Comparison of ENCODE assay signal across 8 cellular contexts in the genomic region with DNA sequence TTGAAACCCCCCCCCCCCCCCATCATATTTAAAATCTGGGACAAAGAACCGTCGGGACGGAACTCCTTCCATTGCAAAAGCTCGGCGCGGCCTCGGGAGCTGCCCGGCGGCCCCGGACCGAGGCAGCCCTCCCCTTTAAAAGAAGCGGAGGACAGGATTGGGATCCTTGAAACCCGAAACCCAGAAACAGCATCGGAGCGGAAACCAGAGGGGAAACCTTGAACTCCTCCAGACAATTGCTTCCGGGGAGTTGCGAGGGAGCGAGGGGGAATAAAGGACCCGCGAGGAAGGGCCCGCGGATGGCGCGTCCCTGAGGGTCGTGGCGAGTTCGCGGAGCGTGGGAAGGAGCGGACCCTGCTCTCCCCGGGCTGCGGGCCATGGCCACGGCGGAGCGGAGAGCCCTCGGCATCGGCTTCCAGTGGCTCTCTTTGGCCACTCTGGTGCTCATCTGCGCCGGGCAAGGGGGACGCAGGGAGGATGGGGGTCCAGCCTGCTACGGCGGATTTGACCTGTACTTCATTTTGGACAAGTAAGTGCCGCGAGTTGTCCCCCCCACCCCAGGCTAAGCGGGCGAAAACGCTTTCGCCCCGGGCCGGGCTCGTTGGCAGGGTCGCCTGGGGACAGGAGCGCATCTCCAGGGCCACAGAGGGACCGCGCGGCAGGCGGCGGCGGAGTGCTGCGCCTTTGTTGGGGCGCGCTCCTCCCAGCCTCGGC. TPM values are rescaled to one million over a fixed set of nuclear protein-coding genes. Genes with fewer than 3 reads are reported as not detected.
DNase-seq lines count a peak whose midpoint lies in the region; ATAC-seq and TF ChIP-seq lines count a peak whose summit lies in the region.

A gene (plus strand): TSS at position 57 of the 714 bp plus-strand sequence. CDS start 321 bp downstream, at position 378.

- peak within 1 kb of the TSS; percentile 69 for H2AK5ac ChIP-seq in IMR-90 (ENCODE audit: low read depth, low read length)

- H3K9me3 ChIP-seq in IMR-90 (ENCODE audit: control insufficient read depth, insufficient read depth, low read length) = no peaks in the 10 kb centered on the region
- H3K9me3 ChIP-seq in SJSA1 (replicated peaks) = no peaks in the 10 kb centered on the region
- no peaks in the 10 kb centered on the region for H3K9me3 ChIP-seq in spleen

- H3K27me3 Mint-ChIP-seq in chondrocyte (ENCODE audit: low read depth) = no peaks in the 10 kb centered on the region

- H3K27ac Mint-ChIP-seq in chondrocyte (ENCODE audit: unreplicated experiment) = peak within 1 kb of the TSS; percentile 93

- H2BK20ac ChIP-seq in IMR-90 (ENCODE audit: low read depth, low read length) = peak within 1 kb of the TSS; percentile 58; the same call in 1 of the 2 replicates

- H3K18ac ChIP-seq in IMR-90 (ENCODE audit: low read depth, low read length) = peak within 1 kb of the TSS; percentile 98

- H3K27me3 ChIP-seq in IMR-90 (ENCODE audit: control insufficient read depth, insufficient read depth, low read length) (no peaks in the 10 kb centered on the region), SJSA1 (replicated peaks) (no peaks in the 10 kb centered on the region), kidney epithelial cell (ENCODE audit: control insufficient read depth, insufficient read depth, low read length) (no peaks in the 10 kb centered on the region), spleen (replicated peaks in 1 of 7) (peaks cover 4 to 64% (median 29%) of the 10 kb centered on the region in 7 donors)

- in situ Hi-C loops in IMR-90 (cut with MboI; ENCODE audit: low sequenced_read_pairs) = loop anchor here (5.0 to 10.0 kb wide), 2 partner anchors 162 to 294 kb away; no protein-coding TSS in a partner anchor

- H4K8ac ChIP-seq in IMR-90 (ENCODE audit: low read depth in 2 of 2, low read length in 2 of 2) = peak within 1 kb of the TSS; percentile 67 to 94

- peak within 1 kb of the TSS; percentile 100 for H3K9ac ChIP-seq in IMR-90 (ENCODE audit: low read depth, low read length)

- peaks cover 3% of the 10 kb centered on the region for H3K9me3 Mint-ChIP-seq in chondrocyte (ENCODE audit: low read depth)

- H2BK120ac ChIP-seq in IMR-90 (ENCODE audit: low read depth, low read length) = peak within 1 kb of the TSS; percentile 85

- H3K4me1 Mint-ChIP-seq in chondrocyte (ENCODE audit: low read depth) = peaks cover 57% of the 10 kb centered on the region

- peak within 1 kb of the TSS; percentile 94 for H3K23ac ChIP-seq in IMR-90 (ENCODE audit: low read depth, low read length)

- H4K91ac ChIP-seq in IMR-90 (ENCODE audit: insufficient read depth, low read depth, low read length) = peak within 1 kb of the TSS; percentile 89

- peak within 1 kb of the TSS; percentile 89 for H3K27ac ChIP-seq in IMR-90 (ENCODE audit: insufficient read depth, low read length)
- peak within 1 kb of the TSS; percentile 40 for H3K27ac ChIP-seq in SJSA1
- H3K27ac ChIP-seq in spleen = peak within 1 kb of the TSS; percentile 4 to 83 (median 76)

- BruUV-seq in IMR-90 (replicated peaks; lab: Mats Ljungman, UMichigan) = TSS peak; percentile 76

- peak within 1 kb of the TSS; percentile 90; the same call in 2 of the 3 replicates for H2BK15ac ChIP-seq in IMR-90 (ENCODE audit: low read depth, low read length)

- H3K36me3 ChIP-seq in IMR-90 (ENCODE audit: control insufficient read depth, insufficient read depth, low read length) (peaks cover 6% of the 10 kb centered on the region), SJSA1 (peaks cover 6% of the 10 kb centered on the region), kidney epithelial cell (ENCODE audit: control insufficient read depth, insufficient read depth, low read length) (no peaks in the 10 kb centered on the region), spleen (no peaks in the 10 kb centered on the region)

- H3K14ac ChIP-seq in IMR-90 (replicated peaks; ENCODE audit: low read depth, low read length) = peak within 1 kb of the TSS; percentile 92

- TF ChIP-seq CTCF in IMR-90 (conservative IDR thresholded peaks at IDR 0.05; ENCODE audit: low read depth, low read length) (no peak), chondrocyte (IDR thresholded peaks at IDR 0.05) (peak; percentile 20), kidney epithelial cell (IDR thresholded peaks at IDR 0.05; ENCODE audit: insufficient read depth, low read length, poor library complexity, severe bottlenecking) (no peak), spleen (IDR thresholded peaks at IDR 0.05 in 8 of 11, conservative IDR thresholded peaks at IDR 0.05 in 3 of 11) (no peak)

- intact Hi-C loops in IMR-90 (cut with micrococcal nuclease) = loop anchor here (1.0 to 10.0 kb wide), 4 partner anchors 70 to 698 kb away; a partner anchor contains a TSS
- intact Hi-C loops in spleen (cut with DNase I; ENCODE audit: low total_unique reads) = no loop called here

- H3K4me3 Mint-ChIP-seq in chondrocyte (ENCODE audit: unreplicated experiment) = peak within 1 kb of the TSS; percentile 94

- CTCF ChIA-PET in IMR-90 (lab: Yijun Ruan, JAX) = interaction anchor here (0.6 to 1.0 kb wide), 9 partner anchors 11 to 293 kb away, joined by 3 to 4 read pairs (median 3); no protein-coding TSS in a partner anchor

- TF ChIP-seq POLR2A in IMR-90 (IDR thresholded peaks at IDR 0.05; ENCODE audit: low read depth, low read length) = peak; percentile 53
- no peak for TF ChIP-seq POLR2A in spleen (IDR thresholded peaks at IDR 0.05)

- H2BK5ac ChIP-seq in IMR-90 (ENCODE audit: low read depth, low read length, poor library complexity, severe bottlenecking) = peak within 1 kb of the TSS; percentile 77

- H3K56ac ChIP-seq in IMR-90 (ENCODE audit: extremely low read depth, insufficient read depth, low read length) = peak within 1 kb of the TSS; percentile 74

- POLR2A ChIA-PET in IMR-90 (lab: Charles Lee; ENCODE audit: unreplicated experiment) = interaction anchor here (0.5 kb wide), 1 partner anchor 66 kb away, joined by 3 read pairs; no protein-coding TSS in a partner anchor

- 1% methylated on average over 28 of the region's 63 CpGs; no CpG with 5 or more reads in 1 of the 2 experiments for WGBS in IMR-90 (ENCODE audit: extremely low coverage in 2 of 2, insufficient read length in 1 of 2), 2 experiments
- WGBS in spleen, 5 donors = 0 to 4% (median 1%) methylated on average over 31 to 63 of the region's 63 CpGs

- H3K9me1 ChIP-seq in IMR-90 (ENCODE audit: insufficient read depth, low read length) = peaks cover 15% of the 10 kb centered on the region

- H3K4me3 ChIP-seq in IMR-90 (ENCODE audit: insufficient read depth, low read depth, low read length) (peak within 1 kb of the TSS; percentile 99), SJSA1 (peak within 1 kb of the TSS; percentile 80), kidney epithelial cell (ENCODE audit: low read depth, low read length) (peak within 1 kb of the TSS; percentile 78), spleen (peak within 1 kb of the TSS; percentile 43 to 81 (median 50))

- H3K36me3 Mint-ChIP-seq in chondrocyte (ENCODE audit: low read depth) = peaks cover 2% of the 10 kb centered on the region

- H3K4me1 ChIP-seq in IMR-90 (ENCODE audit: control insufficient read depth, insufficient read depth, low read length) = peaks cover 5% of the 10 kb centered on the region
- H3K4me1 ChIP-seq in SJSA1 (replicated peaks) = peaks cover 20% of the 10 kb centered on the region
- H3K4me1 ChIP-seq in spleen = peaks cover 7 to 24% (median 19%) of the 10 kb centered on the region in 6 donors

- TF ChIP-seq RAD21 in IMR-90 (IDR thresholded peaks at IDR 0.05; ENCODE audit: low read length) = no peak

- DNase-seq in COR-L47 (lab: John Stamatoyannopoulos, UW) = peak; percentile 60
- DNase-seq in IMR-90 = peak; percentile 78
- DNase-seq in SJSA1 (ENCODE audit: low read depth in 1 of 2, low spot score in 2 of 2) = peak; percentile 68 to 89
- DNase-seq in chondrocyte (ENCODE audit: low spot score) = peak; percentile 73
- no peak for DNase-seq in kidney epithelial cell (ENCODE audit: low read depth)
- DNase-seq in spleen = peak; percentile 72

- dilution Hi-C loops in IMR-90 (cut with HindIII; ENCODE audit: low sequenced_read_pairs, unreplicated experiment) = loop anchor here (25.0 kb wide), 1 partner anchor 299 kb away; no protein-coding TSS in a partner anchor

- peak within 1 kb of the TSS; percentile 97 for H4K5ac ChIP-seq in IMR-90 (ENCODE audit: low read depth, low read length)

- peak within 1 kb of the TSS; percentile 82 for H3K4me2 ChIP-seq in IMR-90 (ENCODE audit: low read depth, low read length)

- ATAC-seq in IMR-90 (ENCODE audit: low read depth) = peak; percentile 74
- ATAC-seq in HG03039 (IDR thresholded peaks at IDR 0.05; ENCODE audit: unreplicated experiment) = no peak
- no peak for ATAC-seq in HG02588 (IDR thresholded peaks at IDR 0.05; ENCODE audit: unreplicated experiment)

- H2AFZ ChIP-seq in IMR-90 (replicated peaks; ENCODE audit: low read length, poor library complexity) = peak within 1 kb of the TSS; percentile 97

- H4K20me1 ChIP-seq in IMR-90 (ENCODE audit: insufficient read depth, low read length) = peaks cover 22% of the 10 kb centered on the region

- peak within 1 kb of the TSS; percentile 89 for H3K4ac ChIP-seq in IMR-90 (ENCODE audit: low read depth, low read length)

- H2AK9ac ChIP-seq in IMR-90 (replicated peaks; ENCODE audit: low read depth, low read length, poor library complexity) = peak within 1 kb of the TSS; percentile 65

- peaks cover 20 to 34% of the 10 kb centered on the region in 2 experiments for H3K79me1 ChIP-seq in IMR-90 (ENCODE audit: low read depth in 1 of 2, low read length in 2 of 2)

TF ChIP-seq in IMR-90, 13 proteins besides CTCF, POLR2A, EP300 and RAD21:
- TF ChIP-seq BHLHE40 (IDR thresholded peaks at IDR 0.05; ENCODE audit: low read depth, low read length) (no peak), SMC3 (IDR thresholded peaks at IDR 0.05; ENCODE audit: low read depth, low read length) (0 out of 2 replicates have a peak, but pooled peaks have one; percentile 1)

RNA-seq across cellular contexts. Expression of the gene that starts here (rescaled TPM):
- total RNA-seq in IMR-90 (2012; rRNA removed) (27.2 and 29.2 TPM in 2 replicates), chondrocyte (207 to 351 TPM (median 347 TPM) in 3 replicates), kidney epithelial cell (35.5 TPM in 2 replicates), spleen (10 to 100 TPM; 21.5 to 66.7 (median 41.8) TPM)
- polyA plus RNA-seq in IMR-90 (2012; rRNA removed) (32.8 and 36.9 TPM in 2 replicates), spleen (1 to 10 TPM; 2.8 to 6.0 (median 3.5) TPM)
- polyA plus RNA-seq in IMR-90 (2012; cell fraction: cytosol; rRNA removed) = 19.6 and 25.2 TPM in 2 replicates
- 8.1 and 32.8 TPM in 2 replicates for polyA plus RNA-seq in IMR-90 (2012; cell fraction: nucleus; rRNA removed; ENCODE audit: low replicate concordance)
- 19.4 and 30.8 TPM in 2 replicates for total RNA-seq in SJSA1 (2014; rRNA removed; shearing (Covaris generic))
